In the genomic region with DNA sequence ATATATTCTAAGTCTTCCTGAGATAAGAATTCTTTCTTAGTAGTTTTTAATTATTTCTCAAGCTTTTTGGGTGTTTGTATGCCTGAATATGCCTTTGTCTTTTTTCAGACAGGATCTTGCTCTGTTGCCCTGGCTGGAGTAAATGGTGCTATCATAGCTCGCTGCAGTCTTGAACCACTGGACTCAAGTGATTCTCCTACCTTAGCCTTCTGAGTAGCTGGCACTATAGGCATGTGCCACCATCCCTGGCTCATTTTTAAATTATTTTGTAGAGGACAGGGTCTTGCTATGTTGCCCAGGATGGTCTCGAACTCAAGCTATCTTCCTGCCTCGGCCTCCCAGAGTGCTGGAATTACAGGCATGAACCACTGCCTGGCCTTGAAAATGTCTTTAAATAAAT, we compare ENCODE assay signal across 28 cellular contexts.
"Had no signal": no experiment of that assay in that cellular context is flagged by ENCODE, and none has a peak within 500 bp of the region (broad histone marks: within the 10 kb centered on the region; RNA-seq: fewer than 3 reads in every experiment).

No MANE protein-coding gene starts in this region.

- H3K27ac Mint-ChIP-seq: endodermal cell, mesothelial cell of epicardium had no signal

- H3K4me1 ChIP-seq: left lung, lower lobe of right lung had no signal

- H3K36me3 ChIP-seq: lower lobe of right lung had no signal

- H3K4me3 Mint-ChIP-seq: effector memory CD8-positive, alpha-beta T cell; endodermal cell; mesothelial cell of epicardium; naive B cell had no signal

- H3K9me3 ChIP-seq: esophagus squamous epithelium, gastrocnemius medialis, heart right ventricle, left lung, lower lobe of right lung, mucosa of descending colon had no signal

- H3K9me3 Mint-ChIP-seq: effector memory CD8-positive, alpha-beta T cell had no signal

- H3K27me3 ChIP-seq: dorsolateral prefrontal cortex, esophagus squamous epithelium, gastrocnemius medialis, heart right ventricle, left lung had no signal

- FAIRE-seq: colon, endometrium, keratinocyte had no signal

- DNase-seq: dermis blood vessel endothelial cell; dorsolateral prefrontal cortex; effector CD4-positive, alpha-beta T cell; effector memory CD8-positive, alpha-beta T cell; endodermal cell; erythroblast; esophagus squamous epithelium; foreskin fibroblast; foreskin melanocyte; gastrocnemius medialis; glutamatergic neuron; head of caudate nucleus; heart right ventricle; hippocampal formation; left cardiac atrium; left lung; left ventricle myocardium superior; lower lobe of right lung; mesenchymal stem cell; mucosa of descending colon; naive B cell had no signal

- H3K4me3 ChIP-seq: coronary artery, dorsolateral prefrontal cortex, esophagus squamous epithelium, gastrocnemius medialis, heart right ventricle, left lung, lower lobe of right lung, mucosa of descending colon had no signal

- H3K27ac ChIP-seq: coronary artery, dorsolateral prefrontal cortex, epithelial cell of prostate, esophagus squamous epithelium, gastrocnemius medialis, heart right ventricle, left lung, lower lobe of right lung had no signal

- H3K27me3 Mint-ChIP-seq: effector memory CD8-positive, alpha-beta T cell; naive B cell had no signal

- ATAC-seq: effector memory CD8-positive, alpha-beta T cell; esophagus mucosa; gastrocnemius medialis; heart right ventricle; left cardiac atrium; left lung; left ventricle myocardium superior; lower lobe of right lung; mucosa of descending colon had no signal
